Comparison of ENCODE assay signal across 18 cellular contexts in genomic region chr12:98752726-98753125, GRCh38.
DNase-seq lines count a peak whose midpoint lies in the region; ATAC-seq and TF ChIP-seq lines count a peak whose summit lies in the region.
"Had no signal": no experiment of that assay in that cellular context is flagged by ENCODE, and none has a peak within 500 bp of the region (broad histone marks: within the 10 kb centered on the region; RNA-seq: fewer than 3 reads in every experiment).

No MANE protein-coding gene starts in this region.

- H3K27me3 ChIP-seq in A673 (replicated peaks; ENCODE audit: insufficient read depth, low read depth, low read length, poor library complexity): no peaks in the 10 kb centered on the region
- peaks cover 8% of the 10 kb centered on the region for H3K27me3 ChIP-seq in adipocyte (replicated peaks; ENCODE audit: control insufficient read depth, insufficient read depth, low read length)
- no peaks in the 10 kb centered on the region for H3K27me3 ChIP-seq in effector memory CD4-positive, alpha-beta T cell (replicated peaks; ENCODE audit: control insufficient read depth, insufficient read depth, low read length, poor library complexity, severe bottlenecking)
- H3K27me3 ChIP-seq: stomach, vagina had no signal

- H3K27me3 Mint-ChIP-seq in activated naive CD8-positive, alpha-beta T cell treated with anti-CD3 and anti-CD28 coated beads, Interleukin-2, amount 50 U/mL, for 24 hours: peaks cover 14% of the 10 kb centered on the region

- H3K9ac ChIP-seq in adipocyte (ENCODE audit: low read length): no peak overlapping the region

- peaks cover 4% of the 10 kb centered on the region for H3K4me1 Mint-ChIP-seq in activated naive CD8-positive, alpha-beta T cell treated with anti-CD3 and anti-CD28 coated beads, Interleukin-2, amount 50 U/mL, for 24 hours

- no TSS peak for BruUV-seq in A673 (replicated peaks; lab: Mats Ljungman, UMichigan)

- no peak for TF ChIP-seq CTCF in A673 (conservative IDR thresholded peaks at IDR 0.05; ENCODE audit: low read depth, low read length)
- TF ChIP-seq CTCF in HEK293 (tag by site-specific recombination; IDR thresholded peaks at IDR 0.05): no peak
- TF ChIP-seq CTCF in fibroblast of the aortic adventitia (IDR thresholded peaks at IDR 0.05; ENCODE audit: insufficient read depth, low read length): no peak

- H3K4me3 Mint-ChIP-seq in activated naive CD8-positive, alpha-beta T cell treated with anti-CD3 and anti-CD28 coated beads, Interleukin-2, amount 50 U/mL, for 24 hours: no peak overlapping the region
- H3K4me3 Mint-ChIP-seq: activated CD4-positive, alpha-beta T cell treated with anti-CD3 and anti-CD28 coated beads, Interleukin-2, amount 10 ng/mL, durations not matched to agents 7 days and 5 days; mesothelial cell of epicardium; neural crest cell had no signal

- DNase-seq in A673 (ENCODE audit: low spot score) (peak; percentile 66), adipocyte (ENCODE audit: low read depth) (peak; percentile 70), fibroblast of the aortic adventitia (ENCODE audit: low read depth) (peak; percentile 61), NCI-H2029 (lab: John Stamatoyannopoulos, UW) (no peak), foreskin melanocyte (no peak)
- DNase-seq in effector memory CD4-positive, alpha-beta T cell: no peak
- no peak for DNase-seq in activated naive CD8-positive, alpha-beta T cell treated with anti-CD3 and anti-CD28 coated beads, Interleukin-2, amount 50 U/mL, for 24 hours
- DNase-seq: activated CD4-positive, alpha-beta T cell treated with anti-CD3 and anti-CD28 coated beads, Interleukin-2, amount 10 ng/mL, durations not matched to agents 7 days and 5 days; NCI-H1930; NCI-H510A; right cardiac atrium; stomach had no signal

- H3K27ac ChIP-seq in A673 (ENCODE audit: low read depth, low read length, poor library complexity, severe bottlenecking) (no peak overlapping the region), HEK293 (ENCODE audit: extremely low read depth, low read depth, low read length) (no peak overlapping the region)
- no peak overlapping the region for H3K27ac ChIP-seq in effector memory CD4-positive, alpha-beta T cell (ENCODE audit: insufficient read depth, low read length, poor library complexity, severe bottlenecking)
- H3K27ac ChIP-seq: stomach, vagina had no signal

- POLR2A ChIA-PET in A673 (lab: Charles Lee; ENCODE audit: low non-redundant PET) (interaction anchor here (1.2 kb wide), 1 partner anchor 25 kb away, joined by 3 read pairs; no protein-coding TSS in a partner anchor), HEK293 (lab: Yijun Ruan, JAX) (no interaction called here)

- no peak overlapping the region for H3K27ac Mint-ChIP-seq in activated naive CD8-positive, alpha-beta T cell treated with anti-CD3 and anti-CD28 coated beads, Interleukin-2, amount 50 U/mL, for 24 hours
- H3K27ac Mint-ChIP-seq: activated CD4-positive, alpha-beta T cell treated with anti-CD3 and anti-CD28 coated beads, Interleukin-2, amount 10 ng/mL, durations not matched to agents 7 days and 5 days; activated naive CD4-positive, alpha-beta T cell treated with anti-CD3 and anti-CD28 coated beads, Interleukin-2, amount 50 U/mL, for 72 hours; mesothelial cell of epicardium had no signal

- CTCF ChIA-PET in A673 (lab: Charles Lee) (no interaction called here), HEK293 (lab: Yijun Ruan, JAX) (interaction anchor here (0.6 to 1.6 kb wide), 4 partner anchors 9 to 82 kb away, joined by 3 to 5 read pairs (median 3); no protein-coding TSS in a partner anchor)

- peaks cover 6% of the 10 kb centered on the region for H3K4me1 ChIP-seq in A673 (ENCODE audit: insufficient read depth, low read length, poor library complexity, severe bottlenecking)
- H3K4me1 ChIP-seq in HEK293 (ENCODE audit: control insufficient read depth, insufficient read depth, low read length): no peaks in the 10 kb centered on the region
- peaks cover 13% of the 10 kb centered on the region for H3K4me1 ChIP-seq in adipocyte (ENCODE audit: control insufficient read depth, insufficient read depth, low read length)
- no peaks in the 10 kb centered on the region for H3K4me1 ChIP-seq in effector memory CD4-positive, alpha-beta T cell (ENCODE audit: control insufficient read depth, insufficient read depth, low read length, poor library complexity, severe bottlenecking)
- H3K4me1 ChIP-seq: HAP-1, stomach, vagina had no signal

- ATAC-seq in activated naive CD8-positive, alpha-beta T cell treated with anti-CD3 and anti-CD28 coated beads, Interleukin-2, amount 50 U/mL, for 24 hours: no peak
- ATAC-seq: activated naive CD4-positive, alpha-beta T cell treated with anti-CD3 and anti-CD28 coated beads, Interleukin-2, amount 50 U/mL, for 72 hours; right cardiac atrium had no signal

- H3K9me3 ChIP-seq in A673 (ENCODE audit: low read depth, low read length, poor library complexity, severe bottlenecking) (no peaks in the 10 kb centered on the region), HEK293 (ENCODE audit: control insufficient read depth, insufficient read depth, low read depth, low read length) (no peaks in the 10 kb centered on the region), adipocyte (ENCODE audit: control insufficient read depth, low read length) (no peaks in the 10 kb centered on the region)
- H3K9me3 ChIP-seq in effector memory CD4-positive, alpha-beta T cell (ENCODE audit: control insufficient read depth, low read length): no peaks in the 10 kb centered on the region
- H3K9me3 ChIP-seq: HAP-1, stomach, vagina had no signal

- H3K36me3 ChIP-seq in A673 (ENCODE audit: insufficient read depth, low read length, poor library complexity, severe bottlenecking) (no peaks in the 10 kb centered on the region), HEK293 (ENCODE audit: control insufficient read depth in 2 of 2, insufficient read depth in 1 of 2, low read length in 2 of 2) (no peaks in the 10 kb centered on the region), adipocyte (ENCODE audit: control insufficient read depth, insufficient read depth, low read length, severe bottlenecking) (no peaks in the 10 kb centered on the region)
- H3K36me3 ChIP-seq in effector memory CD4-positive, alpha-beta T cell (ENCODE audit: control insufficient read depth, insufficient read depth, low read length): no peaks in the 10 kb centered on the region
- H3K36me3 ChIP-seq: HAP-1, stomach, vagina had no signal

- no peaks in the 10 kb centered on the region for H3K9me3 Mint-ChIP-seq in activated naive CD8-positive, alpha-beta T cell treated with anti-CD3 and anti-CD28 coated beads, Interleukin-2, amount 50 U/mL, for 24 hours
- H3K9me3 Mint-ChIP-seq: activated CD4-positive, alpha-beta T cell treated with anti-CD3 and anti-CD28 coated beads, Interleukin-2, amount 10 ng/mL, durations not matched to agents 7 days and 5 days; activated naive CD4-positive, alpha-beta T cell treated with anti-CD3 and anti-CD28 coated beads, Interleukin-2, amount 50 U/mL, for 72 hours; mesothelial cell of epicardium had no signal

- H3K36me3 Mint-ChIP-seq in activated naive CD8-positive, alpha-beta T cell treated with anti-CD3 and anti-CD28 coated beads, Interleukin-2, amount 50 U/mL, for 24 hours (ENCODE audit: low read depth): no peaks in the 10 kb centered on the region
- H3K36me3 Mint-ChIP-seq: activated naive CD4-positive, alpha-beta T cell treated with anti-CD3 and anti-CD28 coated beads, Interleukin-2, amount 50 U/mL, for 72 hours; mesothelial cell of epicardium had no signal

- H3K4me3 ChIP-seq in A673 (ENCODE audit: low read depth, low read length, poor library complexity, severe bottlenecking) (no peak overlapping the region), HEK293 (ENCODE audit: low read depth, low read length) (no peak overlapping the region), adipocyte (ENCODE audit: low read length) (no peak overlapping the region), fibroblast of the aortic adventitia (ENCODE audit: low read depth, low read length) (no peak overlapping the region)
- no peak overlapping the region for H3K4me3 ChIP-seq in effector memory CD4-positive, alpha-beta T cell (ENCODE audit: insufficient read depth, low read depth, low read length, poor library complexity, severe bottlenecking)
- H3K4me3 ChIP-seq: HAP-1, stomach, vagina had no signal

- intact Hi-C loops in A673 (cut with micrococcal nuclease; ENCODE audit: unreplicated experiment): no loop called here

TF ChIP-seq in HEK293, 187 proteins besides CTCF, POLR2A, EP300 and RAD21 (continues in another document):
- TF ChIP-seq ZNF423 (tag by site-specific recombination; IDR thresholded peaks at IDR 0.05) (no peak), MZF1 (tag by site-specific recombination; IDR thresholded peaks at IDR 0.05; ENCODE audit: borderline replicate concordance) (no peak), ZNF19 (tag by site-specific recombination; IDR thresholded peaks at IDR 0.05; ENCODE audit: low read depth) (no peak), ZBTB48 (tag by site-specific recombination; IDR thresholded peaks at IDR 0.05) (no peak), ZNF140 (tag by site-specific recombination; IDR thresholded peaks at IDR 0.05) (no peak), ZNF548 (tag by site-specific recombination; IDR thresholded peaks at IDR 0.05) (no peak), ZFP41 (tag by site-specific recombination; IDR thresholded peaks at IDR 0.05; ENCODE audit: borderline replicate concordance) (no peak), ZNF660 (tag by site-specific recombination; IDR thresholded peaks at IDR 0.05) (0 out of 2 replicates have a peak, but pooled peaks have one; percentile 46), ZIC2 (tag by site-specific recombination; IDR thresholded peaks at IDR 0.05) (peak; percentile 77), ZBTB26 (tag by site-specific recombination; optimal IDR thresholded peaks at IDR 0.05) (no peak), OVOL3 (tag by site-specific recombination; IDR thresholded peaks at IDR 0.05) (no peak), RBAK (tag by site-specific recombination; IDR thresholded peaks at IDR 0.05) (no peak), KLF7 (tag by site-specific recombination; IDR thresholded peaks at IDR 0.05; ENCODE audit: borderline replicate concordance) (no peak)

Comparison
In these comparisons a context has a peak if more than half of its experiments do, and no peak if none do; other contexts are left out.
1. DNase-seq: peak in A673 (single experiment), adipocyte (single experiment) and fibroblast of the aortic adventitia (single experiment); none in effector memory CD4-positive, alpha-beta T cell (0 of 3), activated naive CD8-positive, alpha-beta T cell treated with anti-CD3 and anti-CD28 coated beads, Interleukin-2, amount 50 U/mL, for 24 hours (single experiment), NCI-H2029 (single experiment) and foreskin melanocyte (single experiment).